ENCODE assay signal across 8 cellular contexts in genomic region chr16:2963611-2964415, GRCh38. TPM values are rescaled to one million over a fixed set of nuclear protein-coding genes. Genes with fewer than 3 reads are reported as not detected.
DNase-seq lines count a peak whose midpoint lies in the region; ATAC-seq and TF ChIP-seq lines count a peak whose summit lies in the region.

KREMEN2 (plus strand) TSS chr16:2964275; CDS start chr16:2964521, 246 bp downstream.

- H3K36me3 ChIP-seq in A673 (ENCODE audit: insufficient read depth, low read length, poor library complexity, severe bottlenecking), result no peaks in the 10 kb centered on the region

- POLR2A ChIA-PET in A673 (lab: Charles Lee; ENCODE audit: low non-redundant PET), result interaction anchor here (0.5 kb wide), 1 partner anchor 129 kb away, joined by 4 read pairs; no protein-coding TSS in a partner anchor
- POLR2A ChIA-PET in GM10248 (lab: Yijun Ruan, JAX), result no interaction called here

- H3K4me3 ChIP-seq in A673 (ENCODE audit: low read depth, low read length, poor library complexity, severe bottlenecking) (peak within 1 kb of the TSS; percentile 52), iPS-18c (ENCODE audit: insufficient read depth, low read depth, low read length) (peak within 1 kb of the TSS; percentile 71)

- TF ChIP-seq CTCF in A673 (conservative IDR thresholded peaks at IDR 0.05; ENCODE audit: low read depth, low read length) (no peak), GM10248 (IDR thresholded peaks at IDR 0.05; ENCODE audit: control extremely low read depth, extremely low read depth, low read depth, missing control alignments) (no peak)

- H3K9me3 ChIP-seq in A673 (ENCODE audit: low read depth, low read length, poor library complexity, severe bottlenecking) (no peaks in the 10 kb centered on the region), iPS-18c (ENCODE audit: control insufficient read depth, insufficient read depth, low read length) (no peaks in the 10 kb centered on the region)

- peak; percentile 18 to 25 for ATAC-seq in activated T-cell treated with anti-CD3 and anti-CD28 coated beads, Interleukin-2, amount 50 U/mL, for 4 hours
- ATAC-seq in stimulated activated naive B cell treated with anti-CD40 and anti-IgM and Interleukin-4, amounts not matched to agents 10 μg/mL and 1 μg/mL and 100 μg/mL, for 72 hours (replicated peaks), result peak; percentile 10 to 17
- ATAC-seq in HG03139 (IDR thresholded peaks at IDR 0.05; ENCODE audit: unreplicated experiment), result no peak

- peak within 1 kb of the TSS; percentile 75 for H3K4me3 Mint-ChIP-seq in activated T-cell treated with anti-CD3 and anti-CD28 coated beads, Interleukin-2, amount 50 U/mL, for 4 hours
- H3K4me3 Mint-ChIP-seq in stimulated activated naive B cell treated with anti-CD40 and anti-IgM and Interleukin-4, amounts not matched to agents 10 μg/mL and 1 μg/mL and 100 μg/mL, for 72 hours, result peak within 1 kb of the TSS; percentile 87 to 92

- H3K4me1 Mint-ChIP-seq in activated T-cell treated with anti-CD3 and anti-CD28 coated beads, Interleukin-2, amount 50 U/mL, for 4 hours (ENCODE audit: low read depth), result peaks cover 25% of the 10 kb centered on the region
- peaks cover 27 to 51% of the 10 kb centered on the region in 2 donors for H3K4me1 Mint-ChIP-seq in stimulated activated naive B cell treated with anti-CD40 and anti-IgM and Interleukin-4, amounts not matched to agents 10 μg/mL and 1 μg/mL and 100 μg/mL, for 72 hours

- peaks cover 27% of the 10 kb centered on the region for H3K4me1 ChIP-seq in A673 (ENCODE audit: insufficient read depth, low read length, poor library complexity, severe bottlenecking)

- no peaks in the 10 kb centered on the region for H3K27me3 ChIP-seq in A673 (replicated peaks; ENCODE audit: insufficient read depth, low read depth, low read length, poor library complexity)

- intact Hi-C loops in A673 (cut with micrococcal nuclease; ENCODE audit: unreplicated experiment), result loop anchor here (5.0 kb wide), 1 partner anchor 37 kb away; no protein-coding TSS in a partner anchor

- H3K27me3 Mint-ChIP-seq in activated T-cell treated with anti-CD3 and anti-CD28 coated beads, Interleukin-2, amount 50 U/mL, for 4 hours (ENCODE audit: low read depth), result peaks cover 36% of the 10 kb centered on the region
- H3K27me3 Mint-ChIP-seq in stimulated activated naive B cell treated with anti-CD40 and anti-IgM and Interleukin-4, amounts not matched to agents 10 μg/mL and 1 μg/mL and 100 μg/mL, for 72 hours, result peaks cover 16 to 29% of the 10 kb centered on the region in 2 donors

- H3K27ac Mint-ChIP-seq in stimulated activated naive B cell treated with anti-CD40 and anti-IgM and Interleukin-4, amounts not matched to agents 10 μg/mL and 1 μg/mL and 100 μg/mL, for 72 hours, result peak within 1 kb of the TSS; percentile 51

- peak; percentile 83 for DNase-seq in A673 (ENCODE audit: low spot score)
- DNase-seq in GM10248 (ENCODE audit: extremely low spot score), result peak; percentile 56
- DNase-seq in NCI-H345 (lab: John Stamatoyannopoulos, UW), result peak; percentile 88
- peak; percentile 39 for DNase-seq in activated T-cell treated with anti-CD3 and anti-CD28 coated beads, Interleukin-2, amount 50 U/mL, for 4 hours
- DNase-seq in stimulated activated naive B cell treated with anti-CD40 and anti-IgM and Interleukin-4, amounts not matched to agents 10 μg/mL and 1 μg/mL and 100 μg/mL, for 72 hours, result no peak
- DNase-seq in anterior cingulate cortex (lab: John Stamatoyannopoulos, UW), result no peak

- H3K27ac ChIP-seq in A673 (ENCODE audit: low read depth, low read length, poor library complexity, severe bottlenecking), result no peak within 1 kb of the TSS

- CTCF ChIA-PET in A673 (lab: Charles Lee), result interaction anchor here (0.7 to 1.6 kb wide), 2 partner anchors 18 to 37 kb away, joined by 3 to 7 read pairs; no protein-coding TSS in a partner anchor
- CTCF ChIA-PET in GM10248 (lab: Yijun Ruan, JAX), result interaction anchor here (2.0 to 8.6 kb wide), 4 partner anchors 9 to 32 kb away, joined by 6 to 54 read pairs (median 12); no protein-coding TSS in a partner anchor

- no TSS peak for BruUV-seq in A673 (replicated peaks; lab: Mats Ljungman, UMichigan)

- H3K36me3 Mint-ChIP-seq in activated T-cell treated with anti-CD3 and anti-CD28 coated beads, Interleukin-2, amount 50 U/mL, for 4 hours (ENCODE audit: insufficient read depth), result no peaks in the 10 kb centered on the region
- H3K36me3 Mint-ChIP-seq in stimulated activated naive B cell treated with anti-CD40 and anti-IgM and Interleukin-4, amounts not matched to agents 10 μg/mL and 1 μg/mL and 100 μg/mL, for 72 hours, result no peaks in the 10 kb centered on the region

- H3K9me3 Mint-ChIP-seq in activated T-cell treated with anti-CD3 and anti-CD28 coated beads, Interleukin-2, amount 50 U/mL, for 4 hours, result no peaks in the 10 kb centered on the region
- H3K9me3 Mint-ChIP-seq in stimulated activated naive B cell treated with anti-CD40 and anti-IgM and Interleukin-4, amounts not matched to agents 10 μg/mL and 1 μg/mL and 100 μg/mL, for 72 hours, result no peaks in the 10 kb centered on the region

RNA-seq across cellular contexts. Expression of gene KREMEN2, which starts in this region (rescaled TPM):
- total RNA-seq in A673 (2021), result 0.49 and 1.6 TPM in 2 replicates
- under 1 TPM in 2 of 3 donors, not detected in 1; 0.11 TPM for total RNA-seq in activated T-cell treated with anti-CD3 and anti-CD28 coated beads, Interleukin-2, amount 50 U/mL, for 4 hours

Comparison
In these comparisons a context has a peak if more than half of its experiments do, and no peak if none do; other contexts are left out.
1. Peak in DNase-seq and ATAC-seq in activated T-cell treated with anti-CD3 and anti-CD28 coated beads, Interleukin-2, amount 50 U/mL, for 4 hours; RNA of the gene not detected or under 1 TPM.
2. DNase-seq: peak in A673 (single experiment), GM10248 (single experiment) and NCI-H345 (single experiment); none in stimulated activated naive B cell treated with anti-CD40 and anti-IgM and Interleukin-4, amounts not matched to agents 10 μg/mL and 1 μg/mL and 100 μg/mL, for 72 hours (single experiment) and anterior cingulate cortex (0 of 58).